In the genomic region with DNA sequence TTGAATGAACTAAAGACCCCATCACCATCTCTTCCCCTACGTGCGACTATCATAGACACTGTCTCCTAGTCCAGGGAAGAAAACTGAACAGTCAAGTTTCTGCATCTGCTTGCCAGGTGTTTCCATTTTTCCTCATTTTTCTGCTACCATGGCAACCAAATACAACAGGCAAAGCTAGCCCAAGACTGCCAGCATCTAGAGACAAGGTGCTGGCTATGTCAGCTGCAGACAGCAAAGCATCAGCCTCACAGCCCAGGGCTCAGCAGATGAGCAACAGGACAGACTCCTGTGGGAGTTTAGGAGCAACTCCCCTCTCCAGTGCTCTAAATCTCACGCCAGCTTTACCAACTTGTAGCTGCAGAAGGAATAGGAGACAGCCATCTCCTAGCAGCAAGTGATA, we compare ENCODE assay signal across 17 cellular contexts.
A peak's percentile ranks its signal among the peaks of the same experiment; 100 is the strongest.
DNase-seq lines count a peak whose midpoint lies in the region; FAIRE-seq and TF ChIP-seq lines count a peak whose summit lies in the region.
"Had no signal": no experiment of that assay in that cellular context is flagged by ENCODE, and none has a peak within 500 bp of the region (broad histone marks: within the 10 kb centered on the region; RNA-seq: fewer than 3 reads in every experiment).

No MANE protein-coding gene starts in this region.

- no peak for TF ChIP-seq CTCF in HFF-Myc (IDR thresholded peaks at IDR 0.05; ENCODE audit: low read depth, low read length, missing control alignments)
- no peak for TF ChIP-seq CTCF in astrocyte (IDR thresholded peaks at IDR 0.05; ENCODE audit: insufficient read depth, low read depth, low read length)
- TF ChIP-seq CTCF in neural crest cell (conservative IDR thresholded peaks at IDR 0.05) = no peak

- no peaks in the 10 kb centered on the region for H3K36me3 ChIP-seq in astrocyte (ENCODE audit: insufficient read depth, low read length)
- H3K36me3 ChIP-seq: gastroesophageal sphincter, SJCRH30 had no signal

- FAIRE-seq in astrocyte (lab: Jason Lieb, UNC) (no peak), GM12891 (lab: Jason Lieb, UNC) (no peak)
- FAIRE-seq: HepG2 had no signal

- H3K4me2 ChIP-seq in astrocyte (ENCODE audit: low read length) = no peak overlapping the region

- no peak overlapping the region for H3K4me3 Mint-ChIP-seq in activated CD4-positive, alpha-beta T cell treated with anti-CD3 and anti-CD28 coated beads, Interleukin-2, amount 10 ng/mL, durations not matched to agents 7 days and 5 days
- H3K4me3 Mint-ChIP-seq in astrocyte (ENCODE audit: unreplicated experiment) (no peak overlapping the region), neural crest cell (no peak overlapping the region)
- H3K4me3 Mint-ChIP-seq: activated B cell treated with CpG ODN at 0.5 μM for 24 hours had no signal

- CTCF ChIA-PET in activated CD4-positive, alpha-beta T cell treated with anti-CD3 and anti-CD28 coated beads, Interleukin-2, amount 10 ng/mL, durations not matched to agents 7 days and 5 days (lab: Charles Lee) = interaction anchor here (1.6 kb wide), 1 partner anchor 13 kb away, joined by 5 read pairs; no protein-coding TSS in a partner anchor

- H3K27me3 Mint-ChIP-seq in activated CD4-positive, alpha-beta T cell treated with anti-CD3 and anti-CD28 coated beads, Interleukin-2, amount 10 ng/mL, durations not matched to agents 7 days and 5 days = no peaks in the 10 kb centered on the region
- H3K27me3 Mint-ChIP-seq in astrocyte (ENCODE audit: low read depth, unreplicated experiment) (no peaks in the 10 kb centered on the region), neural crest cell (ENCODE audit: low read depth) (no peaks in the 10 kb centered on the region)

- H3K27ac ChIP-seq in astrocyte (ENCODE audit: low read depth, low read length) = no peak overlapping the region
- H3K27ac ChIP-seq: dorsolateral prefrontal cortex, gastroesophageal sphincter, SJCRH30 had no signal

- no peaks in the 10 kb centered on the region for H3K9me3 ChIP-seq in astrocyte (ENCODE audit: insufficient read depth, low read depth, low read length)
- H3K9me3 ChIP-seq: gastroesophageal sphincter, SJCRH30, testis had no signal

- DNase-seq in activated CD4-positive, alpha-beta T cell treated with anti-CD3 and anti-CD28 coated beads for 48 hours = peak; percentile 8
- no peak for DNase-seq in activated CD4-positive, alpha-beta T cell treated with anti-CD3 and anti-CD28 coated beads, Interleukin-2, amount 10 ng/mL, durations not matched to agents 7 days and 5 days
- peak; percentile 31 for DNase-seq in HFF-Myc (ENCODE audit: extremely low read depth, low read depth)
- no peak for DNase-seq in astrocyte (ENCODE audit: low read depth)
- no peak for DNase-seq in neural crest cell (ENCODE audit: low read depth, low spot score)
- no peak for DNase-seq in NAMALWA (ENCODE audit: low spot score)
- DNase-seq in NCI-H187 treated with DMSO at 0.1 percent for 48 hours (lab: John Stamatoyannopoulos, UW) = no peak
- DNase-seq in GM12891 (ENCODE audit: insufficient read length, low spot score) = no peak
- DNase-seq: activated B cell treated with CpG ODN at 0.5 μM for 24 hours, EL, NCI-H2029 treated with DMSO at 0.1 percent for 48 hours, NCI-H526, SJCRH30 had no signal

- H3K9ac ChIP-seq in astrocyte (ENCODE audit: low read length) = no peak overlapping the region

- no peaks in the 10 kb centered on the region for H3K79me2 ChIP-seq in astrocyte (ENCODE audit: insufficient read depth, low read length)

- peaks cover 4% of the 10 kb centered on the region for H3K9me3 Mint-ChIP-seq in activated CD4-positive, alpha-beta T cell treated with anti-CD3 and anti-CD28 coated beads, Interleukin-2, amount 10 ng/mL, durations not matched to agents 7 days and 5 days
- H3K9me3 Mint-ChIP-seq in astrocyte (ENCODE audit: unreplicated experiment) (no peaks in the 10 kb centered on the region), neural crest cell (no peaks in the 10 kb centered on the region)

- TF ChIP-seq POLR2A in GM12891 (IDR thresholded peaks at IDR 0.05; ENCODE audit: low read depth, low read length) = no peak

- no peaks in the 10 kb centered on the region for H3K27me3 ChIP-seq in astrocyte (ENCODE audit: insufficient read depth, low read length)
- H3K27me3 ChIP-seq: dorsolateral prefrontal cortex, gastroesophageal sphincter, SJCRH30, testis had no signal

- no peak overlapping the region for H3K27ac Mint-ChIP-seq in activated CD4-positive, alpha-beta T cell treated with anti-CD3 and anti-CD28 coated beads, Interleukin-2, amount 10 ng/mL, durations not matched to agents 7 days and 5 days
- H3K27ac Mint-ChIP-seq in astrocyte (ENCODE audit: unreplicated experiment) = peak overlapping the region; percentile 2
- H3K27ac Mint-ChIP-seq in neural crest cell (ENCODE audit: unreplicated experiment) = peak overlapping the region; percentile 4
- H3K27ac Mint-ChIP-seq: activated B cell treated with CpG ODN at 0.5 μM for 24 hours had no signal

- H3K4me1 Mint-ChIP-seq in activated CD4-positive, alpha-beta T cell treated with anti-CD3 and anti-CD28 coated beads, Interleukin-2, amount 10 ng/mL, durations not matched to agents 7 days and 5 days = no peaks in the 10 kb centered on the region
- H3K4me1 Mint-ChIP-seq in astrocyte (ENCODE audit: low read depth, unreplicated experiment) (peaks cover 25% of the 10 kb centered on the region), neural crest cell (peaks cover 31% of the 10 kb centered on the region)

- no peaks in the 10 kb centered on the region for H4K20me1 ChIP-seq in astrocyte (ENCODE audit: insufficient read depth, low read length)

- POLR2A ChIA-PET in activated CD4-positive, alpha-beta T cell treated with anti-CD3 and anti-CD28 coated beads, Interleukin-2, amount 10 ng/mL, durations not matched to agents 7 days and 5 days (lab: Charles Lee) = no interaction called here

- H2AFZ ChIP-seq in astrocyte (ENCODE audit: low read depth, low read length) = no peak overlapping the region

- H3K36me3 Mint-ChIP-seq in activated CD4-positive, alpha-beta T cell treated with anti-CD3 and anti-CD28 coated beads, Interleukin-2, amount 10 ng/mL, durations not matched to agents 7 days and 5 days (ENCODE audit: low read depth) = no peaks in the 10 kb centered on the region
- H3K36me3 Mint-ChIP-seq in astrocyte (ENCODE audit: low read depth, unreplicated experiment) (peaks cover 1% of the 10 kb centered on the region), neural crest cell (ENCODE audit: low read depth) (no peaks in the 10 kb centered on the region)

- no peak overlapping the region for H3K4me3 ChIP-seq in HFF-Myc (replicated peaks; ENCODE audit: low read depth, low read length)
- H3K4me3 ChIP-seq in astrocyte (ENCODE audit: insufficient read depth, low read depth, low read length) = no peak overlapping the region
- H3K4me3 ChIP-seq: dorsolateral prefrontal cortex, gastroesophageal sphincter, SJCRH30, testis had no signal

- H3K4me1 ChIP-seq in astrocyte (ENCODE audit: insufficient read depth, low read length) = no peaks in the 10 kb centered on the region
- H3K4me1 ChIP-seq: SJCRH30 had no signal

TF ChIP-seq in GM12891, 5 proteins besides CTCF, POLR2A, EP300 and RAD21:
- TF ChIP-seq TAF1 (IDR thresholded peaks at IDR 0.05; ENCODE audit: low read depth, low read length) (no peak), PAX5 (IDR thresholded peaks at IDR 0.05; ENCODE audit: insufficient read depth, low read length, severe bottlenecking) (no peak), POU2F2 (IDR thresholded peaks at IDR 0.05; ENCODE audit: low read depth, low read length) (no peak), POLR2AphosphoS5 (IDR thresholded peaks at IDR 0.05; ENCODE audit: low read depth, low read length) (no peak), SPI1 (IDR thresholded peaks at IDR 0.05; ENCODE audit: low read depth, low read length) (no peak)

Comparison
In these comparisons a context has a peak if more than half of its experiments do, and no peak if none do; other contexts are left out.
1. DNase-seq: peak in activated CD4-positive, alpha-beta T cell treated with anti-CD3 and anti-CD28 coated beads for 48 hours (single experiment) and HFF-Myc (single experiment); none in activated CD4-positive, alpha-beta T cell treated with anti-CD3 and anti-CD28 coated beads, Interleukin-2, amount 10 ng/mL, durations not matched to agents 7 days and 5 days (single experiment), astrocyte (single experiment), neural crest cell (single experiment), NAMALWA (single experiment), NCI-H187 treated with DMSO at 0.1 percent for 48 hours (single experiment) and GM12891 (single experiment).